7 cellular contexts compared by ENCODE assay signal in the genomic region with DNA sequence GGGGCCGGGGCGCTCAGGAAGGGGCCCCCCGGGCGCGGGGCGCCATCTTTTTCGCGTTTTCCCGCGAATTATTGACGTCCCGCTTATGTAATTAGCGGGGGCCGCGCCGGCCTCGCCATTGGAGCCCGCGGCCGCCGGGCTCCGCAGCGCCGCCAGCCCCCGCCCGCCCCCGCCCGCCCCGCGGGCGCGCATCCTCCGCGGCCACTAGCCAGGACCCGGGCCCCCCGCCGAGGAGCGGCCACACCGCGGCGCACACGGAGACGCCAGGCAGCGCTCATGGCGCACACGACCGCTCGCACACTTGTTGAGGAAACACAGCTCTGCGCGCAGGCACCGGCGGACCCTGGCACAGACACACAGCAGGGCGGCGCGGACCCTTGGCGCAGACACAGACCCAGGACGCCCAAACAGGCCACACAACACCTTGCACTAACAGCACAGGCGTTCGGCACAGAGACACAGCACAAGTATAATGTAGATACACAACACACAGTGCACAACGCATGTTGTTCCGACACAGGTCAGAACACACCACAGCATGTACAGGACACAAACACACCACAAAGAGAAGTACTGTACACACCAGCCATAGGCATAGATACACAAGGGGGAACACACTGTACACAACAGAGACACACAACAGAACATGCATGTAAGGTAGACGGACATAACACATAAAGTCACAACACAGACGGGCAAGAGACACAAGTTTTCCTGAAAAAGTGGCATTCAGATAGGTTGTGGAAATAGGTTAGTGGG. TPM values are rescaled to one million over a fixed set of nuclear protein-coding genes. Genes with fewer than 3 reads are reported as not detected.
A peak's percentile ranks its signal among the peaks of the same experiment; 100 is the strongest.
DNase-seq lines count a peak whose midpoint lies in the region; ATAC-seq, FAIRE-seq and TF ChIP-seq lines count a peak whose summit lies in the region.

No MANE protein-coding gene starts in this region.

- 11% methylated on average over 26 of the region's 63 CpGs for WGBS in mammary epithelial cell (ENCODE audit: low coverage, missing lambda C conversion rate)
- 2 to 4% (median 2%) methylated on average over 22 to 63 of the region's 63 CpGs for WGBS in small intestine, 3 donors

- no peak overlapping the region for H3K27ac ChIP-seq in mammary epithelial cell (ENCODE audit: insufficient read depth, low read depth, low read length)
- peak overlapping the region; percentile 72 to 73 for H3K27ac ChIP-seq in small intestine (ENCODE audit: low read depth in 1 of 2, low read length in 1 of 2)

- peaks cover 3 to 7% (median 3%) of the 10 kb centered on the region in 3 donors for H3K27me3 Mint-ChIP-seq in immature natural killer cell (ENCODE audit: low read depth in 3 of 3)

- TF ChIP-seq CTCF in GM13977 (IDR thresholded peaks at IDR 0.05; ENCODE audit: extremely low read depth, insufficient read depth, missing control alignments) (peak; percentile 44), mammary epithelial cell (conservative IDR thresholded peaks at IDR 0.05 in 1 of 2, IDR thresholded peaks at IDR 0.05 in 1 of 2; ENCODE audit: extremely low read depth in 1 of 2, insufficient read depth in 1 of 2, low read depth in 1 of 2, low read length in 2 of 2) (no peak)

- peaks cover 32% of the 10 kb centered on the region for H3K4me1 ChIP-seq in mammary epithelial cell (ENCODE audit: insufficient read depth, low read length)
- H3K4me1 ChIP-seq in small intestine (ENCODE audit: control insufficient read depth in 2 of 2, insufficient read depth in 1 of 2, low read depth in 1 of 2, low read length in 1 of 2) = peaks cover 2 to 5% of the 10 kb centered on the region in 2 donors

- CTCF ChIA-PET in mammary epithelial cell (lab: Charles Lee; ENCODE audit: low non-redundant PET) = no interaction called here

- H3K9me3 ChIP-seq in mammary epithelial cell (replicated peaks; ENCODE audit: insufficient read depth, low read length) (no peaks in the 10 kb centered on the region), small intestine (ENCODE audit: control insufficient read depth, low read depth) (no peaks in the 10 kb centered on the region)

- H3K27me3 ChIP-seq in mammary epithelial cell (ENCODE audit: insufficient read depth, low read length) (no peaks in the 10 kb centered on the region), small intestine (ENCODE audit: control insufficient read depth in 2 of 2, insufficient read depth in 2 of 2, low read length in 2 of 2) (no peaks in the 10 kb centered on the region)

- TSS peak; percentile 59 for BruUV-seq in mammary epithelial cell (replicated peaks; lab: Mats Ljungman, UMichigan)

- ATAC-seq in HG02763 (IDR thresholded peaks at IDR 0.05; ENCODE audit: unreplicated experiment) = peak; percentile 41

- peak overlapping the region; percentile 99 for H3K4me2 ChIP-seq in mammary epithelial cell (ENCODE audit: insufficient read depth, low read depth, low read length)

- H4K20me1 ChIP-seq in mammary epithelial cell (ENCODE audit: insufficient read depth, low read length) = no peaks in the 10 kb centered on the region

- in situ Hi-C loops in GM13977 (cut with MboI; ENCODE audit: low pct_unique_long_range_greater_than_20kb, low sequenced_read_pairs, unreplicated experiment) (no loop called here), mammary epithelial cell (cut with MboI; ENCODE audit: low sequenced_read_pairs in 2 of 2) (no loop called here)

- DNase-seq in GM13977 (ENCODE audit: low spot score) (peak; percentile 91), NCI-H146 (lab: John Stamatoyannopoulos, UW) (peak; percentile 82), T1000 (lab: John Stamatoyannopoulos, UW) (peak; percentile 34), mammary epithelial cell (peak; percentile 35), immature natural killer cell (peak; percentile 66 to 71 (median 69)), small intestine (peak; percentile 50)

- H3K4me3 Mint-ChIP-seq in immature natural killer cell = peak overlapping the region; percentile 89 to 98 (median 93)

- peak overlapping the region; percentile 88 for H2AFZ ChIP-seq in mammary epithelial cell (ENCODE audit: low read depth, low read length)

- peaks cover 0 to 6% (median 0%) of the 10 kb centered on the region in 3 donors for H3K36me3 Mint-ChIP-seq in immature natural killer cell

- intact Hi-C loops in mammary epithelial cell (cut with micrococcal nuclease) = loop anchor here (5.0 to 10.0 kb wide), 2 partner anchors 165 to 197 kb away; a partner anchor contains a TSS

- dilution Hi-C loops in mammary epithelial cell (cut with HindIII; ENCODE audit: low sequenced_read_pairs) = no loop called here

- H3K79me2 ChIP-seq in mammary epithelial cell (ENCODE audit: insufficient read depth, low read length) = peaks cover 20% of the 10 kb centered on the region

- no peaks in the 10 kb centered on the region for H3K9me3 Mint-ChIP-seq in immature natural killer cell

- H3K9ac ChIP-seq in mammary epithelial cell (ENCODE audit: insufficient read depth, low read length) = peak overlapping the region; percentile 59

- peaks cover 35 to 39% of the 10 kb centered on the region in 2 donors for H3K4me1 Mint-ChIP-seq in immature natural killer cell

- peak overlapping the region; percentile 79 to 97 (median 90) for H3K27ac Mint-ChIP-seq in immature natural killer cell

- H3K36me3 ChIP-seq in mammary epithelial cell (ENCODE audit: insufficient read depth, low read length) (peaks cover 4% of the 10 kb centered on the region), small intestine (ENCODE audit: control insufficient read depth in 2 of 2, insufficient read depth in 2 of 2, low read length in 2 of 2) (no peaks in the 10 kb centered on the region)

- peak overlapping the region; percentile 42 to 69 (median 69) for H3K4me3 ChIP-seq in mammary epithelial cell (replicated peaks in 1 of 3; ENCODE audit: insufficient read depth in 1 of 3, low read depth in 2 of 3, low read length in 3 of 3)
- H3K4me3 ChIP-seq in small intestine (ENCODE audit: low read depth in 1 of 2, low read length in 2 of 2) = peak overlapping the region; percentile 46 to 62

- no peak for FAIRE-seq in small intestine (lab: Jason Lieb, UNC)

RNA-seq across cellular contexts. Expression of a gene that starts 0.5 kb away (rescaled TPM):
- total RNA-seq in mammary epithelial cell = 10 to 100 TPM in 1 of 2 donors, 1 to 10 TPM in 1; 4.3 to 52.9 TPM
- polyA plus RNA-seq in mammary epithelial cell (60.9 TPM), immature natural killer cell (10 to 100 TPM; 12.1 to 12.9 (median 12.8) TPM), small intestine (10 to 100 TPM in 1 of 3 donors, 1 to 10 TPM in 2; 2.0 to 35.7 (median 6.5) TPM)
- 47.9 TPM for polyA minus RNA-seq in mammary epithelial cell

RNA-seq across cellular contexts. Expression of a gene that starts 34.7 kb away (rescaled TPM):
- total RNA-seq in mammary epithelial cell = 10 to 100 TPM; 38.2 to 73.0 TPM
- polyA plus RNA-seq in mammary epithelial cell (24.9 TPM), immature natural killer cell (10 to 100 TPM; 10.1 to 23.1 (median 13.3) TPM), small intestine (10 to 100 TPM; 15.4 to 17.2 (median 16.3) TPM)
- 11.8 TPM for polyA minus RNA-seq in mammary epithelial cell

RNA-seq across cellular contexts. Expression of a gene that starts 49.1 kb away (rescaled TPM):
- 1 to 10 TPM in 1 of 2 donors, under 1 TPM in 1; 0.89 to 1.0 TPM for total RNA-seq in mammary epithelial cell
- polyA plus RNA-seq in mammary epithelial cell = 0.28 TPM
- polyA minus RNA-seq in mammary epithelial cell = not detected
- 1 to 10 TPM in 2 of 3 donors, under 1 TPM in 1; 0.67 to 3.4 (median 1.5) TPM for polyA plus RNA-seq in immature natural killer cell
- 1 to 10 TPM; 1.1 to 2.8 (median 1.1) TPM for polyA plus RNA-seq in small intestine

Comparison
In these comparisons a context has a peak if more than half of its experiments do, and no peak if none do; other contexts are left out.
1. DNase-seq: peak in every context shown above with its lines; median percentile 91 in GM13977; 82 in NCI-H146; 69 in immature natural killer cell; 50 in small intestine; 35 in mammary epithelial cell; 34 in T1000.